ENCODE assay signal across 1 cellular context in the genomic region with DNA sequence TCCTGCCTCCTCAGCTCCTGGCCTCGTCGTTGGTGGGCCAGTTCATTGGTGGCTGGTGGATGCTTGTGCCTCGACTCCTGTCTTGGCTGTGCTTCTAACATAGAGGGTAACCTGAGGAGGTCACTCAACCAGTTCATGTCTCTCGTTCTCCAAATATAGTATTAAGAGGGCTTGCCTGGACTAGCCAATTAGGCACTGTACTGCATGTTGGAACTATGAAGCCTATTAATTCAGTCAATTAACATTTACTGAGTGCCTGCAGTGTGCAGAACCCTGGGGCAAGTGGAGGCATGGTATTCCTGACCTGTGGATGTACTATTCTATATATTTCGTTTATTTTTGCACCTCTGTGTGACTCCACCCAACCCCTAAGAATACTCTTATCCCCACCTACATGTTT.
TF ChIP-seq lines count a peak whose summit lies in the region.

No MANE protein-coding gene starts in this region.

TF ChIP-seq in WTC11, 78 proteins besides CTCF, POLR2A, EP300 and RAD21 (continued from another document):
- TF ChIP-seq, protein P1, sequence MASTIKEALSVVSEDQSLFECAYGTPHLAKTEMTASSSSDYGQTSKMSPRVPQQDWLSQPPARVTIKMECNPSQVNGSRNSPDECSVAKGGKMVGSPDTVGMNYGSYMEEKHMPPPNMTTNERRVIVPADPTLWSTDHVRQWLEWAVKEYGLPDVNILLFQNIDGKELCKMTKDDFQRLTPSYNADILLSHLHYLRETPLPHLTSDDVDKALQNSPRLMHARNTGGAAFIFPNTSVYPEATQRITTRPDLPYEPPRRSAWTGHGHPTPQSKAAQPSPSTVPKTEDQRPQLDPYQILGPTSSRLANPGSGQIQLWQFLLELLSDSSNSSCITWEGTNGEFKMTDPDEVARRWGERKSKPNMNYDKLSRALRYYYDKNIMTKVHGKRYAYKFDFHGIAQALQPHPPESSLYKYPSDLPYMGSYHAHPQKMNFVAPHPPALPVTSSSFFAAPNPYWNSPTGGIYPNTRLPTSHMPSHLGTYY (CRISPR knock-in tag; IDR thresholded peaks at IDR 0.05) = no peak
- TF ChIP-seq NR2C2 (CRISPR knock-in tag; IDR thresholded peaks at IDR 0.05) (no peak), ZNF138 (CRISPR knock-in tag; conservative IDR thresholded peaks at IDR 0.05) (no peak), CBFB (CRISPR knock-in tag; IDR thresholded peaks at IDR 0.05; ENCODE audit: low read depth) (no peak)
